Comparison of ENCODE assay signal across 9 cellular contexts in the genomic region with DNA sequence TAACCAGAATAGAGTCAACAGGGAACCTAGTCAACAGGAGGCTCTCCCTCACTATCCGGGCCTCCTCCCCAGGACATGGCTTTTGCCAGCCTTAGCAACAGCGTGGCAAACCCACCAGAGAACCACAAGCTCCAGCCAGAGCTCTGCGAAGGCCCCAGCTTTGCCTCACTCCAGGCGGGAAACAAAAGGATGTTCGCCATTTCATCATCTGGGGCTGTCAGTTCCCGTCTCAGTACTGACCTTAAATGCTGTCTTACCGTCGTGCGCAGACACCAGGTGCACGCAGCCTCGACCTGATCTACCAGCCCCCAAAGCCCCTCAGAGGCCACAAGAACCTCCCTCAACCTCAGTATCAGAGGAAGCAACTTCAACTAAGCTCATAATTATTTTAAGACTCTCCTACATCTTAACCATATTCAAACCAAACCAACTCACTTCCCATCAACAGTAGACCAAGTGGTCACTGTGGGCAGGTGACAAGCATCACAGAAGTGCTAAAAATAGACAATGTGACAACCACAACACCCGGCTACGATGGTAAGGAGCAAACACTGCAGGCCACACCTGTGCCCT.
DNase-seq lines count a peak whose midpoint lies in the region; ATAC-seq and TF ChIP-seq lines count a peak whose summit lies in the region.
"Had no signal": no experiment of that assay in that cellular context is flagged by ENCODE, and none has a peak within 500 bp of the region (broad histone marks: within the 10 kb centered on the region; RNA-seq: fewer than 3 reads in every experiment).

No MANE protein-coding gene starts in this region.

- intact Hi-C loops in upper lobe of right lung (cut with DNase I) (no loop called here), left lung (cut with DNase I) (no loop called here)

- H3K9me3 ChIP-seq in BE2C = no peaks in the 10 kb centered on the region; the same call in 1 of the 2 replicates
- no peaks in the 10 kb centered on the region for H3K9me3 ChIP-seq in upper lobe of right lung
- no peaks in the 10 kb centered on the region for H3K9me3 ChIP-seq in left lung

- H3K27ac Mint-ChIP-seq in brain = peak overlapping the region in 4 of 5 experiments; percentile 7 to 33 (median 22)

- peaks cover 0 to 4% (median 0%) of the 10 kb centered on the region in 5 experiments for H3K9me3 Mint-ChIP-seq in brain

- H3K4me1 Mint-ChIP-seq in brain = peaks cover 16% of the 10 kb centered on the region

- no peaks in the 10 kb centered on the region for H3K27me3 Mint-ChIP-seq in brain

- H3K36me3 ChIP-seq in BE2C (no peaks in the 10 kb centered on the region), upper lobe of right lung (no peaks in the 10 kb centered on the region), left lung (no peaks in the 10 kb centered on the region)

- ATAC-seq in GM19438 (IDR thresholded peaks at IDR 0.05; ENCODE audit: low read depth, unreplicated experiment) (peak; percentile 59), HG03439 (IDR thresholded peaks at IDR 0.05; ENCODE audit: unreplicated experiment) (peak; percentile 75), upper lobe of right lung (no peak), left lung (no peak)

- H3K27ac ChIP-seq in upper lobe of right lung (no peak overlapping the region), left lung (peak overlapping the region in 1 of 2 donors; percentile 42)
- H3K27ac ChIP-seq: HL-60 had no signal

- H3K4me3 ChIP-seq in GM08714 (ENCODE audit: low read length) (peak overlapping the region; percentile 32; the same call in 1 of the 2 replicates), BE2C (ENCODE audit: low read depth, low read length) (no peak overlapping the region), upper lobe of right lung (no peak overlapping the region), left lung (no peak overlapping the region)

- DNase-seq in BE2C (no peak), upper lobe of right lung (no peak), left lung (no peak)
- DNase-seq in central memory CD4-positive, alpha-beta T cell = no peak

- H3K4me3 Mint-ChIP-seq in brain = no peak overlapping the region

- no peak for TF ChIP-seq CTCF in brain (conservative IDR thresholded peaks at IDR 0.05)
- TF ChIP-seq CTCF in BE2C (IDR thresholded peaks at IDR 0.05; ENCODE audit: low read depth, low read length) = no peak
- TF ChIP-seq CTCF in upper lobe of right lung (IDR thresholded peaks at IDR 0.05) = no peak
- TF ChIP-seq CTCF in left lung (IDR thresholded peaks at IDR 0.05) = no peak

- no peaks in the 10 kb centered on the region for H3K36me3 Mint-ChIP-seq in brain

- H3K4me1 ChIP-seq in BE2C (no peaks in the 10 kb centered on the region), upper lobe of right lung (peaks cover 6% of the 10 kb centered on the region), left lung (peaks cover 0 to 66% of the 10 kb centered on the region in 2 donors)

- H3K27me3 ChIP-seq in BE2C (no peaks in the 10 kb centered on the region), upper lobe of right lung (no peaks in the 10 kb centered on the region), left lung (no peaks in the 10 kb centered on the region)

Comparison
In these comparisons a context has a peak if more than half of its experiments do, and no peak if none do; other contexts are left out.
1. ATAC-seq: peak in GM19438 (single experiment) and HG03439 (single experiment); none in upper lobe of right lung (single experiment) and left lung (single experiment).